Comparison of ENCODE assay signal across 1 cellular context in genomic region chr3:195540031-195540430, GRCh38.
TF ChIP-seq lines count a peak whose summit lies in the region.

No MANE protein-coding gene starts in this region.

TF ChIP-seq in GM12878, 131 proteins besides CTCF, POLR2A, EP300 and RAD21:
- TF ChIP-seq ESRRA (IDR thresholded peaks at IDR 0.05; ENCODE audit: low read length) (no peak), FOXM1 (IDR thresholded peaks at IDR 0.05; ENCODE audit: low read depth, low read length) (no peak), ZNF622 (IDR thresholded peaks at IDR 0.05) (no peak), ETV6 (conservative IDR thresholded peaks at IDR 0.05 in 1 of 2, IDR thresholded peaks at IDR 0.05 in 1 of 2; ENCODE audit: borderline replicate concordance in 1 of 2, low read depth in 1 of 2) (no peak), EZH2 (IDR thresholded peaks at IDR 0.05; ENCODE audit: borderline replicate concordance, control insufficient read depth, low read depth, low read length) (no peak), RBBP5 (conservative IDR thresholded peaks at IDR 0.05) (no peak), ZNF384 (IDR thresholded peaks at IDR 0.05; ENCODE audit: borderline replicate concordance, low read depth, low read length) (no peak), STAT3 (IDR thresholded peaks at IDR 0.05; ENCODE audit: low read depth, low read length) (no peak), PAX8 (IDR thresholded peaks at IDR 0.05) (no peak)
